Comparison of ENCODE assay signal across 19 cellular contexts in genomic region chr4:97627785-97628184, GRCh38.
"Had no signal": no experiment of that assay in that cellular context is flagged by ENCODE, and none has a peak within 500 bp of the region (broad histone marks: within the 10 kb centered on the region; RNA-seq: fewer than 3 reads in every experiment).

No MANE protein-coding gene starts in this region.

- H3K9me3 ChIP-seq: SK-N-SH had no signal

- DNase-seq: KBM-7, MV-4-11, NCI-H1048, NCI-H1105, NCI-H1417, NCI-H1436 treated with DMSO at 0.1 percent for 48 hours, NCI-H1694 treated with DMSO at 0.1 percent for 48 hours, NCI-H1930, NCI-H2081, NCI-H2107, NCI-H2227 treated with DMSO at 0.1 percent for 48 hours, NCI-H524, NCI-H526 treated with DMSO at 0.1 percent for 48 hours, NCI-H774, PC-3, SHP77, SK-N-SH, SW 1271 had no signal

- H3K9ac ChIP-seq: SK-N-SH had no signal

- H3K27ac ChIP-seq: RWPE1 had no signal

- H3K4me2 ChIP-seq: SK-N-SH had no signal
